ENCODE assay signal across 8 cellular contexts in genomic region chr19:45640849-45641273, GRCh38. TPM values are rescaled to one million over a fixed set of nuclear protein-coding genes. Genes with fewer than 3 reads are reported as not detected.
DNase-seq lines count a peak whose midpoint lies in the region; ATAC-seq and TF ChIP-seq lines count a peak whose summit lies in the region.

No MANE protein-coding gene starts in this region.

- H3K23me2 ChIP-seq in H9 (ENCODE audit: insufficient read length, low read depth, low read length, poor library complexity, severe bottlenecking), result peaks cover 21% of the 10 kb centered on the region

- H2AK5ac ChIP-seq in H9 (ENCODE audit: insufficient read length, low read length), result no peak overlapping the region

- TF ChIP-seq POLR2A in esophagus squamous epithelium (IDR thresholded peaks at IDR 0.05), result no peak

- no peak overlapping the region for H3K23ac ChIP-seq in H9 (ENCODE audit: insufficient read length, low read depth, low read length)

- peaks cover 3% of the 10 kb centered on the region; the same call in 1 of the 2 replicates for H3K4me1 ChIP-seq in H9 (ENCODE audit: insufficient read depth, low read length)
- H3K4me1 ChIP-seq in esophagus squamous epithelium, result peaks cover 32 to 81% (median 48%) of the 10 kb centered on the region in 3 donors

- H3K4me3 Mint-ChIP-seq in H9, result peak overlapping the region; percentile 60 to 79
- H3K4me3 Mint-ChIP-seq in activated CD4-positive, alpha-beta T cell treated with anti-CD3 and anti-CD28 coated beads, Interleukin-2, amount 10 ng/mL, durations not matched to agents 24 days and 14 days, result peak overlapping the region; percentile 82

- H2BK15ac ChIP-seq in H9 (ENCODE audit: low read depth, low read length), result no peak overlapping the region

- no peak overlapping the region for H3K56ac ChIP-seq in H9 (ENCODE audit: insufficient read length, low read depth, low read length)

- H2BK120ac ChIP-seq in H9 (ENCODE audit: low read depth, low read length, poor library complexity, severe bottlenecking), result no peak overlapping the region

- H3K4me2 ChIP-seq in H9 (ENCODE audit: insufficient read depth, insufficient read length, low read length), result peak overlapping the region; percentile 90

- H3K9me3 Mint-ChIP-seq in H9, result no peaks in the 10 kb centered on the region
- H3K9me3 Mint-ChIP-seq in activated CD4-positive, alpha-beta T cell treated with anti-CD3 and anti-CD28 coated beads, Interleukin-2, amount 10 ng/mL, durations not matched to agents 24 days and 14 days, result no peaks in the 10 kb centered on the region

- H2BK12ac ChIP-seq in H9 (ENCODE audit: insufficient read length, low read depth, low read length), result no peak overlapping the region

- ATAC-seq in HG02763 (IDR thresholded peaks at IDR 0.05; ENCODE audit: unreplicated experiment) (no peak), HG02623 (IDR thresholded peaks at IDR 0.05; ENCODE audit: unreplicated experiment) (no peak)

- no peaks in the 10 kb centered on the region for H3K36me3 ChIP-seq in esophagus squamous epithelium

- H3K4me1 Mint-ChIP-seq in H9, result peaks cover 32 to 45% of the 10 kb centered on the region in 2 experiments
- peaks cover 36% of the 10 kb centered on the region for H3K4me1 Mint-ChIP-seq in activated CD4-positive, alpha-beta T cell treated with anti-CD3 and anti-CD28 coated beads, Interleukin-2, amount 10 ng/mL, durations not matched to agents 24 days and 14 days

- H3K79me2 ChIP-seq in H9 (ENCODE audit: insufficient read depth, low read length), result no peaks in the 10 kb centered on the region

- no peak overlapping the region for H3K9ac ChIP-seq in H9 (ENCODE audit: extremely low read depth, insufficient read length, low read length)

- H4K5ac ChIP-seq in H9 (ENCODE audit: insufficient read length, low read depth, low read length), result no peak overlapping the region

- no peak overlapping the region for H3K27ac ChIP-seq in H9 (ENCODE audit: insufficient read length, low read depth, low read length)
- H3K27ac ChIP-seq in esophagus squamous epithelium, result peak overlapping the region; percentile 86 to 92 (median 90)

- H3K9me3 ChIP-seq in H9 (ENCODE audit: control insufficient read depth, low read depth, low read length) (no peaks in the 10 kb centered on the region), esophagus squamous epithelium (no peaks in the 10 kb centered on the region)

- no peak overlapping the region for H4K91ac ChIP-seq in H9 (ENCODE audit: insufficient read length, low read depth, low read length)

- no peaks in the 10 kb centered on the region; a peak in 1 of 7 replicates for H3K36me3 Mint-ChIP-seq in H9 (ENCODE audit: insufficient read depth in 1 of 3, low read depth in 3 of 3)
- peaks cover 20% of the 10 kb centered on the region for H3K36me3 Mint-ChIP-seq in activated CD4-positive, alpha-beta T cell treated with anti-CD3 and anti-CD28 coated beads, Interleukin-2, amount 10 ng/mL, durations not matched to agents 24 days and 14 days (ENCODE audit: low read depth)

- H3K27me3 Mint-ChIP-seq in H9 (ENCODE audit: low read depth), result peaks cover 6% of the 10 kb centered on the region
- H3K27me3 Mint-ChIP-seq in activated CD4-positive, alpha-beta T cell treated with anti-CD3 and anti-CD28 coated beads, Interleukin-2, amount 10 ng/mL, durations not matched to agents 24 days and 14 days, result peaks cover 6% of the 10 kb centered on the region

- no CpG with 5 or more reads among the region's 17 CpGs for WGBS in H9 (ENCODE audit: extremely low coverage, insufficient read length, low lambda C conversion rate)
- 57 to 58% methylated on average over 17 of the region's 17 CpGs for WGBS in esophagus squamous epithelium, 2 donors

- H3K18ac ChIP-seq in H9 (ENCODE audit: insufficient read length, low read depth, low read length), result no peak overlapping the region

- peak overlapping the region in 1 of 4 donors; percentile 63 for H3K4me3 ChIP-seq in esophagus squamous epithelium

- no peak overlapping the region for H4K8ac ChIP-seq in H9 (replicated peaks; ENCODE audit: insufficient read length, low read depth, low read length)

- DNase-seq in H9 (peak; percentile 86), esophagus squamous epithelium (lab: John Stamatoyannopoulos, UW) (no peak), SIG-M5 treated with dmso at 0.1 percent for 504 hours (lab: John Stamatoyannopoulos, UW; ENCODE audit: unreplicated experiment) (no peak), hepatic stellate cell (ENCODE audit: low spot score) (no peak)
- peak; percentile 82 for DNase-seq in activated CD4-positive, alpha-beta T cell treated with anti-CD3 and anti-CD28 coated beads, Interleukin-2, amount 10 ng/mL, durations not matched to agents 24 days and 14 days
- peak in 3 of 4 experiments; percentile 15 to 62 (median 35) for DNase-seq in stimulated activated CD4-positive, alpha-beta T cell treated with anti-CD3 and anti-CD28 coated beads, Interleukin-1b, Interleukin-23, amount 100 ng/mL, for 24 hours (ENCODE audit: low read depth in 4 of 4, low spot score in 1 of 4)

- H3K79me1 ChIP-seq in H9 (ENCODE audit: insufficient read depth, low read depth, low read length, poor library complexity, severe bottlenecking), result no peaks in the 10 kb centered on the region

- no peak overlapping the region for H3K4ac ChIP-seq in H9 (ENCODE audit: low read depth, low read length)

- no peak overlapping the region for H2BK5ac ChIP-seq in H9 (ENCODE audit: insufficient read length, low read length)

- no peaks in the 10 kb centered on the region for H4K20me1 ChIP-seq in H9 (ENCODE audit: control insufficient read depth, insufficient read depth, insufficient read length)

- no peak overlapping the region for H3K14ac ChIP-seq in H9 (ENCODE audit: insufficient read depth, low read length)

- TF ChIP-seq CTCF in H9 (conservative IDR thresholded peaks at IDR 0.05) (no peak), esophagus squamous epithelium (IDR thresholded peaks at IDR 0.05) (no peak)

- H3K27me3 ChIP-seq in H9 (ENCODE audit: insufficient read depth, low read length) (no peaks in the 10 kb centered on the region), esophagus squamous epithelium (peaks cover 0 to 27% (median 6%) of the 10 kb centered on the region in 4 donors)

- intact Hi-C loops in activated CD4-positive, alpha-beta T cell treated with anti-CD3 and anti-CD28 coated beads, Interleukin-2, amount 10 ng/mL, durations not matched to agents 24 days and 14 days (cut with micrococcal nuclease), result loop anchor here (5.0 kb wide), 1 partner anchor 219 kb away; the partner anchor contains the start of gene ERCC1
- intact Hi-C loops in esophagus squamous epithelium (cut with DNase I), result loop anchor here (5.0 to 10.0 kb wide), 2 partner anchors 44 to 116 kb away; no protein-coding TSS in a partner anchor

- peak overlapping the region; percentile 91 for H2AFZ ChIP-seq in H9 (ENCODE audit: low read length)

- no peak overlapping the region for H3T11ph ChIP-seq in H9 (ENCODE audit: low read length)

- H3K27ac Mint-ChIP-seq in H9, result peak overlapping the region; percentile 44 to 93 (median 49); a peak in 5 of 7 replicates
- H3K27ac Mint-ChIP-seq in activated CD4-positive, alpha-beta T cell treated with anti-CD3 and anti-CD28 coated beads, Interleukin-2, amount 10 ng/mL, durations not matched to agents 24 days and 14 days, result peak overlapping the region; percentile 98

- no peak overlapping the region for H2BK20ac ChIP-seq in H9 (ENCODE audit: low read depth, low read length, poor library complexity, severe bottlenecking)

RNA-seq across cellular contexts. Expression of gene EML2, which starts 1.7 kb away (rescaled TPM):
- total RNA-seq in H9 (2021) (19.1 and 22.6 TPM in 2 replicates), esophagus squamous epithelium (100 to 1,000 TPM in 1 of 4 donors, 10 to 100 TPM in 3; 38.6 to 617 (median 58.3) TPM)
- total RNA-seq in activated CD4-positive, alpha-beta T cell treated with anti-CD3 and anti-CD28 coated beads, Interleukin-2, amount 10 ng/mL, durations not matched to agents 24 days and 14 days, result 157 and 180 TPM in 2 replicates

RNA-seq across cellular contexts. Expression of gene GIPR, which starts 27.2 kb away (rescaled TPM):
- total RNA-seq in H9 (2021) (0.55 and 0.61 TPM in 2 replicates), esophagus squamous epithelium (1 to 10 TPM in 1 of 4 donors, under 1 TPM in 3; 0.44 to 1.1 (median 0.63) TPM)
- 4.2 and 5.8 TPM in 2 replicates for total RNA-seq in activated CD4-positive, alpha-beta T cell treated with anti-CD3 and anti-CD28 coated beads, Interleukin-2, amount 10 ng/mL, durations not matched to agents 24 days and 14 days

RNA-seq across cellular contexts. Expression of gene GPR4, which starts 38.8 kb away (rescaled TPM):
- 0.07 TPM in 1 of 2 replicates, not detected in the other for total RNA-seq in H9 (2021)
- total RNA-seq in activated CD4-positive, alpha-beta T cell treated with anti-CD3 and anti-CD28 coated beads, Interleukin-2, amount 10 ng/mL, durations not matched to agents 24 days and 14 days, result not detected in 2 replicates
- total RNA-seq in esophagus squamous epithelium, result 1 to 10 TPM in 3 of 4 donors, under 1 TPM in 1; 0.76 to 1.4 (median 1.2) TPM

RNA-seq across cellular contexts. Expression of gene SNRPD2, which starts 50.9 kb away (rescaled TPM):
- total RNA-seq in H9 (2021) (793 and 808 TPM in 2 replicates), esophagus squamous epithelium (100 to 1,000 TPM; 131 to 240 (median 186) TPM)
- total RNA-seq in activated CD4-positive, alpha-beta T cell treated with anti-CD3 and anti-CD28 coated beads, Interleukin-2, amount 10 ng/mL, durations not matched to agents 24 days and 14 days, result 810 and 849 TPM in 2 replicates

RNA-seq across cellular contexts. Expression of gene QPCTL, which starts 51.6 kb away (rescaled TPM):
- total RNA-seq in H9 (2021), result 13.7 and 14.1 TPM in 2 replicates
- total RNA-seq in activated CD4-positive, alpha-beta T cell treated with anti-CD3 and anti-CD28 coated beads, Interleukin-2, amount 10 ng/mL, durations not matched to agents 24 days and 14 days, result 16.7 and 20.9 TPM in 2 replicates
- total RNA-seq in esophagus squamous epithelium, result 1 to 10 TPM; 3.3 to 6.9 (median 5.5) TPM

Comparison
In these comparisons a context has a peak if more than half of its experiments do, and no peak if none do; other contexts are left out.
1. DNase-seq: peak in H9 (single experiment), activated CD4-positive, alpha-beta T cell treated with anti-CD3 and anti-CD28 coated beads, Interleukin-2, amount 10 ng/mL, durations not matched to agents 24 days and 14 days (single experiment) and stimulated activated CD4-positive, alpha-beta T cell treated with anti-CD3 and anti-CD28 coated beads, Interleukin-1b, Interleukin-23, amount 100 ng/mL, for 24 hours (3 of 4); none in esophagus squamous epithelium (single experiment), SIG-M5 treated with dmso at 0.1 percent for 504 hours (single experiment) and hepatic stellate cell (single experiment).